1 cellular context compared by ENCODE assay signal in genomic region chr1:25232027-25232865, GRCh38.
TF ChIP-seq lines count a peak whose summit lies in the region.

Gene SYF2, minus strand, starts transcription at chr1:25232502. Its CDS starts 35 bp downstream, at chr1:25232467.

TF ChIP-seq in HepG2, 621 proteins besides CTCF, POLR2A, EP300 and RAD21 (continued from another document and continues in another):
- TF ChIP-seq GMEB2 (CRISPR knock-in tag; IDR thresholded peaks at IDR 0.05; ENCODE audit: low read depth) (no peak; the same call in 1 of the 2 replicates), CSRNP2 (CRISPR knock-in tag; conservative IDR thresholded peaks at IDR 0.05; ENCODE audit: low read depth) (no peak), ZNF446 (CRISPR knock-in tag; IDR thresholded peaks at IDR 0.05) (no peak), ZNF207 (IDR thresholded peaks at IDR 0.05; ENCODE audit: borderline replicate concordance) (no peak), TRIM24 (CRISPR knock-in tag; IDR thresholded peaks at IDR 0.05) (no peak), IRF2 (CRISPR knock-in tag; IDR thresholded peaks at IDR 0.05) (peak; percentile 50), BHLHE40 (IDR thresholded peaks at IDR 0.05; ENCODE audit: low read length) (peak; percentile 6; the same call in 1 of the 2 replicates), ZNF577 (CRISPR knock-in tag; IDR thresholded peaks at IDR 0.05; ENCODE audit: borderline replicate concordance, low read depth) (no peak), NCOA1 (CRISPR knock-in tag; IDR thresholded peaks at IDR 0.05) (no peak), ZNF781 (CRISPR knock-in tag; IDR thresholded peaks at IDR 0.05; ENCODE audit: borderline replicate concordance, not compliant biosample characterization) (no peak), ETS1 (CRISPR knock-in tag; IDR thresholded peaks at IDR 0.05) (no peak), FOXP1 (IDR thresholded peaks at IDR 0.05) (no peak), FOXP1 (CRISPR knock-in tag; IDR thresholded peaks at IDR 0.05) (no peak), ZNF3 (CRISPR knock-in tag; IDR thresholded peaks at IDR 0.05) (no peak), ZNF512B (CRISPR knock-in tag; IDR thresholded peaks at IDR 0.05; ENCODE audit: borderline replicate concordance) (no peak), THAP11 (CRISPR knock-in tag; IDR thresholded peaks at IDR 0.05) (peak; percentile 85), CC2D1A (CRISPR knock-in tag; IDR thresholded peaks at IDR 0.05) (no peak), KAT8 (CRISPR knock-in tag; IDR thresholded peaks at IDR 0.05) (peak; percentile 99), KLF12 (CRISPR knock-in tag; IDR thresholded peaks at IDR 0.05; ENCODE audit: borderline replicate concordance) (no peak), ZMYM4 (CRISPR knock-in tag; IDR thresholded peaks at IDR 0.05) (peak; percentile 29; the same call in 1 of the 2 replicates), ZNF543 (CRISPR knock-in tag; IDR thresholded peaks at IDR 0.05) (no peak), MEIS2 (CRISPR knock-in tag; IDR thresholded peaks at IDR 0.05) (no peak), HOXD1 (CRISPR knock-in tag; IDR thresholded peaks at IDR 0.05) (0 out of 2 replicates have a peak, but pooled peaks have one; percentile 34), ZBTB8A (CRISPR knock-in tag; IDR thresholded peaks at IDR 0.05; ENCODE audit: borderline replicate concordance, low read depth) (no peak), ZNF331 (CRISPR knock-in tag; IDR thresholded peaks at IDR 0.05) (0 out of 2 replicates have a peak, but pooled peaks have one; percentile 34), ZNF737 (CRISPR knock-in tag; IDR thresholded peaks at IDR 0.05; ENCODE audit: borderline replicate concordance) (no peak), ZNF740 (CRISPR knock-in tag; IDR thresholded peaks at IDR 0.05) (no peak), MTERF4 (CRISPR knock-in tag; IDR thresholded peaks at IDR 0.05) (no peak; the same call in 1 of the 2 replicates), SRSF1 (optimal IDR thresholded peaks at IDR 0.05; ENCODE audit: low read depth, low read length) (peak; percentile 81), SOX6 (IDR thresholded peaks at IDR 0.05) (no peak), SOX6 (CRISPR knock-in tag; IDR thresholded peaks at IDR 0.05) (0 out of 2 replicates have a peak, but pooled peaks have one; percentile 44), WIZ (CRISPR knock-in tag; IDR thresholded peaks at IDR 0.05) (no peak), GPBP1L1 (CRISPR knock-in tag; IDR thresholded peaks at IDR 0.05) (no peak), ZNF337 (CRISPR knock-in tag; IDR thresholded peaks at IDR 0.05; ENCODE audit: borderline replicate concordance, low read depth) (0 out of 2 replicates have a peak, but pooled peaks have one; percentile 18), THYN1 (CRISPR knock-in tag; IDR thresholded peaks at IDR 0.05; ENCODE audit: borderline replicate concordance, low read depth) (no peak), SMC3 (IDR thresholded peaks at IDR 0.05; ENCODE audit: low read length) (no peak), IKZF5 (CRISPR knock-in tag; IDR thresholded peaks at IDR 0.05) (peak; percentile 37; the same call in 1 of the 2 replicates), JUN (CRISPR knock-in tag; IDR thresholded peaks at IDR 0.05) (no peak), NFKB2 (CRISPR knock-in tag; IDR thresholded peaks at IDR 0.05; ENCODE audit: borderline replicate concordance) (peak; percentile 81; the same call in 1 of the 2 replicates), PRPF4 (IDR thresholded peaks at IDR 0.05; ENCODE audit: low read depth, low read length, poor library complexity, severe bottlenecking) (no peak), NFYB (CRISPR knock-in tag; IDR thresholded peaks at IDR 0.05) (peak; percentile 35; the same call in 1 of the 2 replicates), ZMAT5 (CRISPR knock-in tag; IDR thresholded peaks at IDR 0.05; ENCODE audit: borderline replicate concordance, low read depth) (no peak), HMGA1 (CRISPR knock-in tag; conservative IDR thresholded peaks at IDR 0.05) (no peak), SALL1 (CRISPR knock-in tag; IDR thresholded peaks at IDR 0.05) (peak; percentile 63; the same call in 1 of the 2 replicates), SMAD1 (CRISPR knock-in tag; IDR thresholded peaks at IDR 0.05; ENCODE audit: borderline replicate concordance, low read depth) (no peak), U2AF2 (IDR thresholded peaks at IDR 0.05; ENCODE audit: low read depth, low read length) (no peak), ZNF703 (CRISPR knock-in tag; IDR thresholded peaks at IDR 0.05; ENCODE audit: borderline replicate concordance) (no peak), FOXO4 (CRISPR knock-in tag; conservative IDR thresholded peaks at IDR 0.05) (no peak), NRL (CRISPR knock-in tag; IDR thresholded peaks at IDR 0.05; ENCODE audit: borderline replicate concordance) (peak; percentile 83; the same call in 1 of the 2 replicates), TARDBP (CRISPR knock-in tag; IDR thresholded peaks at IDR 0.05) (no peak), SIN3A (IDR thresholded peaks at IDR 0.05; ENCODE audit: borderline replicate concordance, low read depth, low read length) (peak; percentile 93), NR2F1 (CRISPR knock-in tag; IDR thresholded peaks at IDR 0.05) (no peak), PRDM4 (CRISPR knock-in tag; IDR thresholded peaks at IDR 0.05; ENCODE audit: borderline replicate concordance) (no peak)
